2 cellular contexts compared by ENCODE assay signal in the genomic region with DNA sequence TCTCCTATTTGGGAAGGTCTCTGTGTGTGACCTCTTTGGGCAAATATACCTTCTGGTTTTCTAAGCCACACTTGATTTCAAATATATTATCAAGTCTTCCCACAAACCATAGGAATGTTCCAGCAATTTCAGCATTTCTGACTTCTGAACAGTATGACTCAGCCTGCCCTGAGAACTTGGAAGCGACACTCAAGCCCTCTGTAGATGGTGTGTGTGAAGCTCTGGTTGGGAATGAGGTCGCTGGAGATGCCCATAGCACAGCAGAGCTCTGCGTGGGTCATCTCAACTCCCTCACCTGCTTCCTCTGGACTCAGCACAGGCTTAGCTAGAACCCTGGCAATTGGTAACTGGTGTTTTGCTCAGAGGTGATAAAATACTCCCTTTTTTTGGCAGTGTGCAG.
A peak's percentile ranks its signal among the peaks of the same experiment; 100 is the strongest.
TF ChIP-seq lines count a peak whose summit lies in the region.

No MANE protein-coding gene starts in this region.

TF ChIP-seq in IMR-90, 13 proteins besides CTCF, POLR2A, EP300 and RAD21:
- TF ChIP-seq RFX5 (IDR thresholded peaks at IDR 0.05; ENCODE audit: low read depth, low read length): no peak
- TF ChIP-seq NFE2L2 (IDR thresholded peaks at IDR 0.05; ENCODE audit: low read depth, low read length): peak; percentile 3; the same call in 1 of the 2 replicates
- TF ChIP-seq, protein P1, sequence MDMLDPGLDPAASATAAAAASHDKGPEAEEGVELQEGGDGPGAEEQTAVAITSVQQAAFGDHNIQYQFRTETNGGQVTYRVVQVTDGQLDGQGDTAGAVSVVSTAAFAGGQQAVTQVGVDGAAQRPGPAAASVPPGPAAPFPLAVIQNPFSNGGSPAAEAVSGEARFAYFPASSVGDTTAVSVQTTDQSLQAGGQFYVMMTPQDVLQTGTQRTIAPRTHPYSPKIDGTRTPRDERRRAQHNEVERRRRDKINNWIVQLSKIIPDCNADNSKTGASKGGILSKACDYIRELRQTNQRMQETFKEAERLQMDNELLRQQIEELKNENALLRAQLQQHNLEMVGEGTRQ (IDR thresholded peaks at IDR 0.05; ENCODE audit: low read depth, low read length): no peak
- TF ChIP-seq, protein P2, sequence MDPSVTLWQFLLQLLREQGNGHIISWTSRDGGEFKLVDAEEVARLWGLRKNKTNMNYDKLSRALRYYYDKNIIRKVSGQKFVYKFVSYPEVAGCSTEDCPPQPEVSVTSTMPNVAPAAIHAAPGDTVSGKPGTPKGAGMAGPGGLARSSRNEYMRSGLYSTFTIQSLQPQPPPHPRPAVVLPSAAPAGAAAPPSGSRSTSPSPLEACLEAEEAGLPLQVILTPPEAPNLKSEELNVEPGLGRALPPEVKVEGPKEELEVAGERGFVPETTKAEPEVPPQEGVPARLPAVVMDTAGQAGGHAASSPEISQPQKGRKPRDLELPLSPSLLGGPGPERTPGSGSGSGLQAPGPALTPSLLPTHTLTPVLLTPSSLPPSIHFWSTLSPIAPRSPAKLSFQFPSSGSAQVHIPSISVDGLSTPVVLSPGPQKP (IDR thresholded peaks at IDR 0.05; ENCODE audit: borderline replicate concordance, low read depth, low read length): no peak
- TF ChIP-seq CHD1 (IDR thresholded peaks at IDR 0.05; ENCODE audit: low read depth, low read length): no peak
- TF ChIP-seq FOS (IDR thresholded peaks at IDR 0.05; ENCODE audit: low read depth, low read length): peak; percentile 49; the same call in 1 of the 2 replicates
- TF ChIP-seq MXI1 (IDR thresholded peaks at IDR 0.05; ENCODE audit: borderline replicate concordance, low read depth, low read length): no peak
- no peak for TF ChIP-seq BHLHE40 (IDR thresholded peaks at IDR 0.05; ENCODE audit: low read depth, low read length)
- TF ChIP-seq MAZ (IDR thresholded peaks at IDR 0.05; ENCODE audit: borderline replicate concordance, low read depth, low read length): no peak
- TF ChIP-seq SMC3 (IDR thresholded peaks at IDR 0.05; ENCODE audit: low read depth, low read length): no peak
- TF ChIP-seq CEBPB (IDR thresholded peaks at IDR 0.05; ENCODE audit: low read depth, low read length): peak; percentile 48
- TF ChIP-seq MAFK (IDR thresholded peaks at IDR 0.05; ENCODE audit: low read depth, low read length): peak; percentile 52
- TF ChIP-seq RCOR1 (IDR thresholded peaks at IDR 0.05; ENCODE audit: insufficient replicate concordance, low read length): no peak

TF ChIP-seq in H1, 55 proteins besides CTCF, POLR2A, EP300 and RAD21:
- TF ChIP-seq CHD2 (IDR thresholded peaks at IDR 0.05; ENCODE audit: low read length) (no peak), GTF2F1 (IDR thresholded peaks at IDR 0.05; ENCODE audit: borderline replicate concordance, low read depth, low read length) (no peak), BACH1 (IDR thresholded peaks at IDR 0.05; ENCODE audit: low read length) (no peak), RNF2 (IDR thresholded peaks at IDR 0.05; ENCODE audit: borderline replicate concordance, low read depth, low read length, missing control alignments, poor library complexity, severe bottlenecking) (no peak), EZH2 (IDR thresholded peaks at IDR 0.05; ENCODE audit: low read depth, low read length, severe bottlenecking) (no peak), POU5F1 (IDR thresholded peaks at IDR 0.05; ENCODE audit: low read depth, low read length) (no peak), CEBPB (IDR thresholded peaks at IDR 0.05; ENCODE audit: low read depth, low read length) (no peak), SAP30 (IDR thresholded peaks at IDR 0.05; ENCODE audit: insufficient read depth, insufficient replicate concordance, low read length) (no peak), TAF1 (IDR thresholded peaks at IDR 0.05; ENCODE audit: low read depth, low read length) (no peak), RXRA (IDR thresholded peaks at IDR 0.05; ENCODE audit: insufficient read depth, low read depth, low read length) (no peak), CREB1 (IDR thresholded peaks at IDR 0.05) (no peak), SUZ12 (IDR thresholded peaks at IDR 0.05; ENCODE audit: low read length) (no peak), SIRT6 (IDR thresholded peaks at IDR 0.05; ENCODE audit: low read length) (no peak)
- TF ChIP-seq, protein P3, sequence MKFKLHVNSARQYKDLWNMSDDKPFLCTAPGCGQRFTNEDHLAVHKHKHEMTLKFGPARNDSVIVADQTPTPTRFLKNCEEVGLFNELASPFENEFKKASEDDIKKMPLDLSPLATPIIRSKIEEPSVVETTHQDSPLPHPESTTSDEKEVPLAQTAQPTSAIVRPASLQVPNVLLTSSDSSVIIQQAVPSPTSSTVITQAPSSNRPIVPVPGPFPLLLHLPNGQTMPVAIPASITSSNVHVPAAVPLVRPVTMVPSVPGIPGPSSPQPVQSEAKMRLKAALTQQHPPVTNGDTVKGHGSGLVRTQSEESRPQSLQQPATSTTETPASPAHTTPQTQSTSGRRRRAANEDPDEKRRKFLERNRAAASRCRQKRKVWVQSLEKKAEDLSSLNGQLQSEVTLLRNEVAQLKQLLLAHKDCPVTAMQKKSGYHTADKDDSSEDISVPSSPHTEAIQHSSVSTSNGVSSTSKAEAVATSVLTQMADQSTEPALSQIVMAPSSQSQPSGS (IDR thresholded peaks at IDR 0.05; ENCODE audit: low read length): no peak
- TF ChIP-seq, protein P4, sequence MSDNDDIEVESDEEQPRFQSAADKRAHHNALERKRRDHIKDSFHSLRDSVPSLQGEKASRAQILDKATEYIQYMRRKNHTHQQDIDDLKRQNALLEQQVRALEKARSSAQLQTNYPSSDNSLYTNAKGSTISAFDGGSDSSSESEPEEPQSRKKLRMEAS (IDR thresholded peaks at IDR 0.05): no peak
